Comparison of ENCODE assay signal across 8 cellular contexts in the genomic region with DNA sequence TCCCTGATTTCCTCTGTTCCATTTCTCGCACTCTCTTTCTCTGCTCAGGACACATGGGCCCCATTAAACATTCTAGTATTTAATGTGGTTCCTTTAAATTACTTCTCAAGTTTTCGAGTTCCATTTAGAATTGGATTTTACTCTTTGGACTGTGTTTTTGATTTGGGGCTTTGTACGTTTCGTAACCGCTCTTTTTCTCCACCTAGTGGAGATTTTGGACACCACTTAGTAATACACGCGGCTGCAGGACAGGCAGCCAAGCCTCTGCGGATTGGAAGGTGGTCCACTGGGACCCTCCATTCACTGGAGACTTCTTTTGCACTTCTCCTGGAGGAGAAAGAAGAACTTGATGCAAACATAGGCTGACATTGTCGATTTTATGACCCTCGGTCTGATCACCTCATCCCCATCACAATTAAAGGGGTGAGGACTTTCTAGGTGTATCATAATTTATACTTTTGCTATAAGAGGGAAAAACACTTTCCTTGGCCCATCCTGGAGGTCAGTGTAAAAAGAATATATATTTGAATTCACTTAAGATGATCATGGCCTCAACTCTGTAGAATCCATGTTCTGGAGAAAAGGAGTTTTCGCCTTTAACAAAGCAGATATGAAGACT.
DNase-seq lines count a peak whose midpoint lies in the region; ATAC-seq, FAIRE-seq and TF ChIP-seq lines count a peak whose summit lies in the region.

No MANE protein-coding gene starts in this region.

- TF ChIP-seq CTCF in hepatocyte (IDR thresholded peaks at IDR 0.05; ENCODE audit: poor library complexity), result peak; percentile 75
- no peak for TF ChIP-seq CTCF in omental fat pad (IDR thresholded peaks at IDR 0.05)

- H3K4me1 ChIP-seq in hepatocyte (ENCODE audit: insufficient read depth) (peaks cover 9% of the 10 kb centered on the region), small intestine (ENCODE audit: control insufficient read depth in 2 of 2, insufficient read depth in 1 of 2, low read depth in 1 of 2, low read length in 1 of 2) (no peaks in the 10 kb centered on the region)

- peak overlapping the region; percentile 54 for H3K27ac ChIP-seq in hepatocyte
- H3K27ac ChIP-seq in small intestine (ENCODE audit: low read depth in 1 of 2, low read length in 1 of 2), result no peak overlapping the region

- H3K4me2 ChIP-seq in hepatocyte, result peak overlapping the region; percentile 85

- DNase-seq in NCI-H2227 (lab: John Stamatoyannopoulos, UW; ENCODE audit: unreplicated experiment), result peak; percentile 33
- DNase-seq in NCI-H2227 treated with DMSO at 0.1 percent for 48 hours (lab: John Stamatoyannopoulos, UW), result no peak
- DNase-seq in Kasumi-1 (lab: John Stamatoyannopoulos, UW), result peak; percentile 49 to 53
- DNase-seq in amniotic epithelial cell (ENCODE audit: low read depth), result peak; percentile 17
- DNase-seq in hepatocyte (ENCODE audit: low spot score), result peak; percentile 51
- peak; percentile 32 for DNase-seq in small intestine
- no peak for DNase-seq in omental fat pad (ENCODE audit: low spot score)

- H2AFZ ChIP-seq in hepatocyte, result peak overlapping the region; percentile 38

- H3K36me3 ChIP-seq in hepatocyte (replicated peaks; ENCODE audit: insufficient read depth, low read depth) (no peaks in the 10 kb centered on the region), small intestine (ENCODE audit: control insufficient read depth in 2 of 2, insufficient read depth in 2 of 2, low read length in 2 of 2) (no peaks in the 10 kb centered on the region)

- H3K27me3 ChIP-seq in hepatocyte (peaks cover 72% of the 10 kb centered on the region), small intestine (ENCODE audit: control insufficient read depth in 2 of 2, insufficient read depth in 2 of 2, low read length in 2 of 2) (peaks cover 6 to 17% of the 10 kb centered on the region in 2 donors)

- no peaks in the 10 kb centered on the region for H3K79me2 ChIP-seq in hepatocyte

- H3K9me3 ChIP-seq in hepatocyte (ENCODE audit: low read depth) (no peaks in the 10 kb centered on the region), small intestine (ENCODE audit: control insufficient read depth, low read depth) (no peaks in the 10 kb centered on the region)

- WGBS in hepatocyte (ENCODE audit: low lambda C conversion rate, missing lambda C conversion rate), result 12% methylated on average over 11 of the region's 11 CpGs
- 11 to 12% (median 12%) methylated on average over 11 of the region's 11 CpGs for WGBS in small intestine, 3 donors

- H3K9me2 ChIP-seq in hepatocyte (replicated peaks; ENCODE audit: insufficient read depth), result no peaks in the 10 kb centered on the region

- no peak for FAIRE-seq in small intestine (lab: Jason Lieb, UNC)

- ATAC-seq in omental fat pad (ENCODE audit: low FRiP score) (no peak), HG02759 (IDR thresholded peaks at IDR 0.05; ENCODE audit: unreplicated experiment) (no peak)

- H3K4me3 ChIP-seq in hepatocyte, result peak overlapping the region; percentile 4
- H3K4me3 ChIP-seq in small intestine (ENCODE audit: low read depth in 1 of 2, low read length in 2 of 2), result no peak overlapping the region

- no peaks in the 10 kb centered on the region for H4K20me1 ChIP-seq in hepatocyte (ENCODE audit: insufficient read depth, poor library complexity, severe bottlenecking)

Comparison
In these comparisons a context has a peak if more than half of its experiments do, and no peak if none do; other contexts are left out.
1. DNase-seq: peak in NCI-H2227 (single experiment), Kasumi-1 (2 of 2), amniotic epithelial cell (single experiment), hepatocyte (single experiment) and small intestine (single experiment); none in NCI-H2227 treated with DMSO at 0.1 percent for 48 hours (single experiment) and omental fat pad (single experiment).